Comparison of ENCODE assay signal across 8 cellular contexts in genomic region chr19:3699741-3700241, GRCh38. TPM values are rescaled to one million over a fixed set of nuclear protein-coding genes. Genes with fewer than 3 reads are reported as not detected.
DNase-seq lines count a peak whose midpoint lies in the region; ATAC-seq and TF ChIP-seq lines count a peak whose summit lies in the region.

No MANE protein-coding gene starts in this region.

- no peaks in the 10 kb centered on the region for H3K36me3 Mint-ChIP-seq in T-helper 17 cell (ENCODE audit: low read depth)

- H3K4me2 ChIP-seq in skeletal muscle satellite cell (ENCODE audit: low read length) = peak overlapping the region; percentile 89

- H3K9ac ChIP-seq in ES-I3 (ENCODE audit: low read depth, low read length) (peak overlapping the region; percentile 71), skeletal muscle satellite cell (ENCODE audit: low read depth, low read length) (peak overlapping the region; percentile 85)

- H3K9me3 ChIP-seq in ES-I3 (ENCODE audit: control insufficient read depth, insufficient read depth, low read length) = no peaks in the 10 kb centered on the region
- H3K9me3 ChIP-seq in T-helper 17 cell (ENCODE audit: control insufficient read depth, low read length, poor library complexity, severe bottlenecking) = no peaks in the 10 kb centered on the region
- H3K9me3 ChIP-seq in skeletal muscle satellite cell (replicated peaks; ENCODE audit: low read length) = no peaks in the 10 kb centered on the region

- H3K36me3 ChIP-seq in ES-I3 (ENCODE audit: insufficient read depth, low read length) (no peaks in the 10 kb centered on the region), skeletal muscle satellite cell (ENCODE audit: insufficient read depth, low read length) (no peaks in the 10 kb centered on the region)

- H3K4me3 Mint-ChIP-seq in T-helper 17 cell = peak overlapping the region; percentile 95

- H3K4me1 ChIP-seq in ES-I3 (ENCODE audit: insufficient read depth, low read length) = peaks cover 3% of the 10 kb centered on the region; the same call in 1 of the 2 replicates
- peaks cover 7% of the 10 kb centered on the region for H3K4me1 ChIP-seq in skeletal muscle satellite cell (ENCODE audit: control insufficient read depth, insufficient read depth, low read length)

- H3K4me1 Mint-ChIP-seq in T-helper 17 cell = peaks cover 21% of the 10 kb centered on the region

- peak overlapping the region; percentile 79 to 90 for H3K4me3 ChIP-seq in foreskin fibroblast (ENCODE audit: low read depth in 1 of 2, low read length in 2 of 2)
- H3K4me3 ChIP-seq in skeletal muscle satellite cell (ENCODE audit: low read length) = peak overlapping the region; percentile 93

- peak overlapping the region; percentile 86 for H3K27ac Mint-ChIP-seq in T-helper 17 cell

- DNase-seq in T-helper 17 cell (no peak), foreskin fibroblast (no peak), GF-D8 (lab: John Stamatoyannopoulos, UW) (no peak), cerebellar nuclear complex (lab: John Stamatoyannopoulos, UW) (no peak)

- no peaks in the 10 kb centered on the region for H3K27me3 ChIP-seq in skeletal muscle satellite cell (ENCODE audit: control insufficient read depth, insufficient read depth, low read length)

- no peak for TF ChIP-seq CTCF in foreskin fibroblast (IDR thresholded peaks at IDR 0.05; ENCODE audit: low read depth, low read length)

- ATAC-seq in HG02588 (IDR thresholded peaks at IDR 0.05; ENCODE audit: unreplicated experiment) (peak; percentile 20), T-helper 17 cell (no peak), GM18870 (IDR thresholded peaks at IDR 0.05; ENCODE audit: unreplicated experiment) (no peak)

- H3K27me3 Mint-ChIP-seq in T-helper 17 cell = no peaks in the 10 kb centered on the region

RNA-seq across cellular contexts. Expression of gene PIP5K1C, which starts 0.5 kb away (rescaled TPM):
- total RNA-seq in T-helper 17 cell = 10 to 100 TPM; 21.7 to 23.7 TPM
- total RNA-seq in skeletal muscle satellite cell (2012; rRNA removed) = 18.8 and 22.1 TPM in 2 replicates

RNA-seq across cellular contexts. Expression of gene TJP3, which starts 8.4 kb away (rescaled TPM):
- 10 to 100 TPM; 13.4 to 14.2 TPM for total RNA-seq in T-helper 17 cell
- under 0.01 TPM in 1 of 2 replicates, not detected in the other for total RNA-seq in skeletal muscle satellite cell (2012; rRNA removed)
